14 cellular contexts compared by ENCODE assay signal in the genomic region with DNA sequence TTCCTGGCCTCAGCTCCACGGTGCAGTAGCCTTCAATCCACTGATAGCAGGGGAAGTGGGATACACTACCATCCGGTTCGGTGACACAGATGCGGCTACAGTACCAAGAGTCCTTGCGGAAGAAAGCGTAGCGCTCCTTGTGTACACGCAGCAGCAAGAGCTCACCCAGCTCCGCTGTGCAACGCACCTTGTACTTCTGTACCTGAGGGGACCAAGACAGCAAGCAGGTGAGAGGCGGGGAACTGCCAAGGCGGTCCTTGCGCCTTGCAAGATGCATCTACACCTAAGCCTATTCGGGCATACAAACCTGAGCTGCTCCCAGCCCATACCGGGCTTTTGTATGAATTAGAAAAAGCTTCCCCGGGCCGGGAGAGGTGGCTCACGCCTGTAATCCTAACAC. TPM values are rescaled to one million over a fixed set of nuclear protein-coding genes. Genes with fewer than 3 reads are reported as not detected.
DNase-seq lines count a peak whose midpoint lies in the region; ATAC-seq, FAIRE-seq and TF ChIP-seq lines count a peak whose summit lies in the region.
"Had no signal": no experiment of that assay in that cellular context is flagged by ENCODE, and none has a peak within 500 bp of the region (broad histone marks: within the 10 kb centered on the region; RNA-seq: fewer than 3 reads in every experiment).

No MANE protein-coding gene starts in this region.

- H2AFZ ChIP-seq in HepG2 (ENCODE audit: low read length): no peak overlapping the region
- H2AFZ ChIP-seq in hepatocyte: no peak overlapping the region

- H3K27me3 Mint-ChIP-seq in type B pancreatic cell: peaks cover 85% of the 10 kb centered on the region

- POLR2A ChIA-PET in HepG2 (lab: Yijun Ruan, JAX) (no interaction called here), RWPE1 (lab: Yijun Ruan, JAX; ENCODE audit: low non-redundant PET) (no interaction called here)

- H3K9me3 ChIP-seq in HepG2 (ENCODE audit: low read length) (no peaks in the 10 kb centered on the region), right lobe of liver (no peaks in the 10 kb centered on the region), hepatocyte (ENCODE audit: low read depth) (no peaks in the 10 kb centered on the region)
- H3K9me3 ChIP-seq: Peyer's patch had no signal

- no peak overlapping the region for H3K27ac Mint-ChIP-seq in type B pancreatic cell

- no peak for FAIRE-seq in HepG2 (lab: Jason Lieb, UNC)
- FAIRE-seq: K562 had no signal

- peaks cover 11% of the 10 kb centered on the region; the same call in 1 of the 2 replicates for H4K20me1 ChIP-seq in HepG2 (ENCODE audit: insufficient read depth, low read length)
- H4K20me1 ChIP-seq in hepatocyte (ENCODE audit: insufficient read depth, poor library complexity, severe bottlenecking): no peaks in the 10 kb centered on the region

- H3K36me3 ChIP-seq in HepG2 (replicated peaks in 1 of 2; ENCODE audit: control insufficient read depth in 1 of 2, insufficient read depth in 2 of 2, low read length in 2 of 2) (no peaks in the 10 kb centered on the region), right lobe of liver (no peaks in the 10 kb centered on the region), hepatocyte (replicated peaks; ENCODE audit: insufficient read depth, low read depth) (no peaks in the 10 kb centered on the region)
- H3K36me3 ChIP-seq: Peyer's patch had no signal

- in situ Hi-C loops in HepG2 (cut with HindIII; ENCODE audit: extremely low pct_ligation_motif_present, low pct_unique_long_range_greater_than_20kb): loop anchor here (5.0 kb wide), 1 partner anchor 44 kb away; no protein-coding TSS in a partner anchor

- no TSS peak for BruUV-seq in HepG2 (replicated peaks; lab: Mats Ljungman, UMichigan)

- H3K27ac ChIP-seq in HepG2 (ENCODE audit: extremely low read length, insufficient read depth, low read length): no peak overlapping the region
- no peak overlapping the region for H3K27ac ChIP-seq in right lobe of liver
- peak overlapping the region; percentile 95; the same call in 1 of the 2 replicates for H3K27ac ChIP-seq in RWPE1
- no peak overlapping the region for H3K27ac ChIP-seq in hepatocyte
- H3K27ac ChIP-seq: Peyer's patch had no signal

- CTCF ChIA-PET in HepG2 (lab: Yijun Ruan, JAX; ENCODE audit: low intra/inter-chr PET ratio, low total read pairs): no interaction called here
- CTCF ChIA-PET in RWPE1 (lab: Yijun Ruan, JAX): interaction anchor here (0.6 to 5.0 kb wide), 4 partner anchors 23 to 282 kb away, joined by 3 to 48 read pairs (median 4); no protein-coding TSS in a partner anchor

- H3K36me3 Mint-ChIP-seq in type B pancreatic cell: peaks cover 5% of the 10 kb centered on the region

- no peaks in the 10 kb centered on the region for H3K9me3 Mint-ChIP-seq in type B pancreatic cell

- no peaks in the 10 kb centered on the region for H3K9me2 ChIP-seq in hepatocyte (replicated peaks; ENCODE audit: insufficient read depth)

- H3K4me1 ChIP-seq in HepG2 (ENCODE audit: insufficient read depth, low read length) (peaks cover 30% of the 10 kb centered on the region), right lobe of liver (peaks cover 0 to 27% (median 8%) of the 10 kb centered on the region in 4 donors), hepatocyte (ENCODE audit: insufficient read depth) (no peaks in the 10 kb centered on the region)

- H3K4me3 ChIP-seq in HepG2 (replicated peaks in 1 of 3; ENCODE audit: insufficient read depth in 1 of 3, low read depth in 2 of 3, low read length in 3 of 3) (no peak overlapping the region), right lobe of liver (no peak overlapping the region), hepatocyte (no peak overlapping the region)
- H3K4me3 ChIP-seq: K562, Peyer's patch had no signal

- H3K27me3 ChIP-seq in HepG2 (ENCODE audit: control insufficient read depth in 1 of 2, insufficient read depth in 2 of 2, low read length in 2 of 2): peaks cover 2 to 46% of the 10 kb centered on the region in 2 experiments; a peak in 4 of 5 replicates
- peaks cover 0 to 28% of the 10 kb centered on the region in 2 donors for H3K27me3 ChIP-seq in right lobe of liver
- H3K27me3 ChIP-seq in hepatocyte: peaks cover 33% of the 10 kb centered on the region

- no peak for TF ChIP-seq CTCF in HepG2 (CRISPR knock-in tag; IDR thresholded peaks at IDR 0.05)
- TF ChIP-seq CTCF in right lobe of liver (IDR thresholded peaks at IDR 0.05): no peak
- no peak for TF ChIP-seq CTCF in RWPE1 (conservative IDR thresholded peaks at IDR 0.05; ENCODE audit: low read depth)
- no peak for TF ChIP-seq CTCF in hepatocyte (IDR thresholded peaks at IDR 0.05; ENCODE audit: poor library complexity)
- no peak for TF ChIP-seq CTCF in type B pancreatic cell (conservative IDR thresholded peaks at IDR 0.05)

- TF ChIP-seq RAD21 in HepG2 (CRISPR knock-in tag; IDR thresholded peaks at IDR 0.05): no peak

- TF ChIP-seq POLR2A in HepG2 (IDR thresholded peaks at IDR 0.05; ENCODE audit: insufficient read depth in 1 of 2, low read depth in 2 of 2, low read length in 2 of 2): no peak
- TF ChIP-seq POLR2A in right lobe of liver (IDR thresholded peaks at IDR 0.05): no peak

- H3K79me2 ChIP-seq in HepG2 (ENCODE audit: insufficient read depth, low read length) (no peaks in the 10 kb centered on the region), hepatocyte (no peaks in the 10 kb centered on the region)

- intact Hi-C loops in HepG2 (cut with micrococcal nuclease; ENCODE audit: unreplicated experiment): loop anchor here (5.0 kb wide), 1 partner anchor 34 kb away; no protein-coding TSS in a partner anchor
- intact Hi-C loops in right lobe of liver (cut with DNase I): loop anchor here in 1 of 2 donors (10.0 kb wide), 1 partner anchor 52 kb away; no protein-coding TSS in a partner anchor

- ATAC-seq in HepG2: no peak
- ATAC-seq in right lobe of liver: no peak
- no peak for ATAC-seq in HG03097 (IDR thresholded peaks at IDR 0.05; ENCODE audit: low FRiP score, unreplicated experiment)
- no peak for ATAC-seq in GM18870 (IDR thresholded peaks at IDR 0.05; ENCODE audit: unreplicated experiment)
- ATAC-seq: K562, SK-N-SH treated with all-trans-retinoic acid at 6 μM for 48 hours had no signal

- H3K4me2 ChIP-seq in HepG2 (ENCODE audit: low read depth, low read length): no peak overlapping the region
- H3K4me2 ChIP-seq in hepatocyte: peak overlapping the region; percentile 88

- TF ChIP-seq EP300 in HepG2 (IDR thresholded peaks at IDR 0.05; ENCODE audit: low read depth in 2 of 2, low read length in 2 of 2) (no peak), HepG2 (CRISPR knock-in tag; IDR thresholded peaks at IDR 0.05; ENCODE audit: borderline replicate concordance) (no peak)

- 55% methylated on average over 18 of the region's 18 CpGs for WGBS in HepG2 (ENCODE audit: low lambda C conversion rate)
- WGBS in right lobe of liver (ENCODE audit: insufficient coverage, low coverage, low lambda C conversion rate, missing lambda C conversion rate): 49% methylated on average over 17 of the region's 18 CpGs
- 66% methylated on average over 18 of the region's 18 CpGs for WGBS in hepatocyte (ENCODE audit: low lambda C conversion rate, missing lambda C conversion rate)

- no peak overlapping the region for H3K9ac ChIP-seq in HepG2 (ENCODE audit: insufficient read depth, low read depth, low read length)

- peak overlapping the region; percentile 63 for H3K4me3 Mint-ChIP-seq in type B pancreatic cell

- DNase-seq in HepG2 (ENCODE audit: low spot score) (no peak), right lobe of liver (no peak), RWPE1 (ENCODE audit: low spot score) (no peak), hepatocyte (ENCODE audit: low spot score) (peak; percentile 8), type B pancreatic cell (ENCODE audit: extremely low spot score, unreplicated experiment) (no peak), AG08395 (ENCODE audit: low spot score) (no peak)
- DNase-seq: HCEC 1CT, NCI-H774, Peyer's patch had no signal

- H3K4me1 Mint-ChIP-seq in type B pancreatic cell (ENCODE audit: unreplicated experiment): peaks cover 30% of the 10 kb centered on the region

RNA-seq across cellular contexts. Expression of a gene that starts 1.5 kb away (rescaled TPM):
- total RNA-seq in HepG2 (2016; rRNA removed; fragmentation: Illumina TruSeq; extraction: Trizol): not detected in 2 replicates
- total RNA-seq in HepG2 (2016; cell fraction: cytosol; rRNA removed; fragmentation: Illumina TruSeq; extraction: Trizol; ENCODE audit: low read depth): not detected in 2 replicates
- total RNA-seq in HepG2 (2016; cell fraction: insoluble cytoplasmic fraction; rRNA removed; fragmentation: Illumina TruSeq; extraction: Trizol): 0.02 TPM in 1 of 2 replicates, not detected in the other
- not detected in 2 replicates for total RNA-seq in HepG2 (2016; cell fraction: membrane; rRNA removed; fragmentation: Illumina TruSeq; extraction: Trizol)
- total RNA-seq in HepG2 (2016; cell fraction: nucleus; rRNA removed; fragmentation: Illumina TruSeq; extraction: Trizol): not detected in 2 replicates
- 0.07 TPM in 1 of 2 replicates, not detected in the other for polyA plus RNA-seq in HepG2 (2011; rRNA removed)
- 0.03 TPM in 1 of 2 replicates, not detected in the other for polyA plus RNA-seq in HepG2 (2011; cell fraction: cytosol; rRNA removed)
- polyA plus RNA-seq in HepG2 (2011; cell fraction: nucleus; rRNA removed): 0.14 and 0.18 TPM in 2 replicates
- 0.08 TPM in 1 of 2 replicates, not detected in the other for polyA plus RNA-seq in HepG2 (2012)
- not detected in 2 replicates for polyA plus RNA-seq in HepG2 (2016; cell fraction: cytosol; fragmentation: Illumina TruSeq; extraction: Trizol; ENCODE audit: low read depth)
- polyA plus RNA-seq in HepG2 (2016; cell fraction: insoluble cytoplasmic fraction; fragmentation: Illumina TruSeq; extraction: Trizol; ENCODE audit: low read depth): not detected in 2 replicates
- not detected in 2 replicates for polyA plus RNA-seq in HepG2 (2016; cell fraction: membrane; fragmentation: Illumina TruSeq; extraction: Trizol; ENCODE audit: low read depth)
- not detected in 2 replicates for polyA plus RNA-seq in HepG2 (2016; cell fraction: nucleus; fragmentation: Illumina TruSeq; extraction: Trizol; ENCODE audit: insufficient read depth, low read depth)
- 0.63 TPM in 1 of 2 replicates, not detected in the other for polyA minus RNA-seq in HepG2 (2011; rRNA and poly(A)+ RNA removed; ENCODE audit: low replicate concordance)
- not detected in 2 replicates for polyA minus RNA-seq in HepG2 (2011; cell fraction: cytosol; rRNA and poly(A)+ RNA removed)
- not detected in 2 replicates for polyA minus RNA-seq in HepG2 (2011; cell fraction: nucleus; rRNA and poly(A)+ RNA removed)
- not detected for total RNA-seq in right lobe of liver
- total RNA-seq in hepatocyte: 0.48 and 0.77 TPM in 2 replicates
- 1.5 and 2.6 TPM in 2 replicates for polyA plus RNA-seq in hepatocyte
- 0.14 TPM in 1 of 2 replicates, not detected in the other for total RNA-seq in type B pancreatic cell (ENCODE audit: low replicate concordance)
- total RNA-seq: NCI-H460, Peyer's patch had no signal
- polyA plus RNA-seq: K562 had no signal

RNA-seq across cellular contexts. Expression of a gene that starts 7.1 kb away (rescaled TPM):
- total RNA-seq in HepG2 (2016; rRNA removed; fragmentation: Illumina TruSeq; extraction: Trizol) (not detected in 2 replicates), right lobe of liver (not detected), hepatocyte (not detected in 2 replicates), type B pancreatic cell (ENCODE audit: low replicate concordance) (0.46 TPM in 1 of 2 replicates, not detected in the other)
- total RNA-seq in HepG2 (2016; cell fraction: cytosol; rRNA removed; fragmentation: Illumina TruSeq; extraction: Trizol; ENCODE audit: low read depth): not detected in 2 replicates
- not detected in 2 replicates for total RNA-seq in HepG2 (2016; cell fraction: insoluble cytoplasmic fraction; rRNA removed; fragmentation: Illumina TruSeq; extraction: Trizol)
- not detected in 2 replicates for total RNA-seq in HepG2 (2016; cell fraction: membrane; rRNA removed; fragmentation: Illumina TruSeq; extraction: Trizol)
- not detected in 2 replicates for total RNA-seq in HepG2 (2016; cell fraction: nucleus; rRNA removed; fragmentation: Illumina TruSeq; extraction: Trizol)
- polyA plus RNA-seq in HepG2 (2011; rRNA removed) (not detected in 2 replicates), hepatocyte (not detected in 2 replicates)
- not detected in 2 replicates for polyA plus RNA-seq in HepG2 (2011; cell fraction: cytosol; rRNA removed)
- 0.42 and 0.50 TPM in 2 replicates for polyA plus RNA-seq in HepG2 (2011; cell fraction: nucleus; rRNA removed)
- 0.11 TPM in 1 of 2 replicates, not detected in the other for polyA plus RNA-seq in HepG2 (2012)
- not detected in 2 replicates for polyA plus RNA-seq in HepG2 (2016; cell fraction: cytosol; fragmentation: Illumina TruSeq; extraction: Trizol; ENCODE audit: low read depth)
- not detected in 2 replicates for polyA plus RNA-seq in HepG2 (2016; cell fraction: insoluble cytoplasmic fraction; fragmentation: Illumina TruSeq; extraction: Trizol; ENCODE audit: low read depth)
- polyA plus RNA-seq in HepG2 (2016; cell fraction: membrane; fragmentation: Illumina TruSeq; extraction: Trizol; ENCODE audit: low read depth): not detected in 2 replicates
- polyA plus RNA-seq in HepG2 (2016; cell fraction: nucleus; fragmentation: Illumina TruSeq; extraction: Trizol; ENCODE audit: insufficient read depth, low read depth): not detected in 2 replicates
- polyA minus RNA-seq in HepG2 (2011; rRNA and poly(A)+ RNA removed; ENCODE audit: low replicate concordance): 3.9 TPM in 1 of 2 replicates, not detected in the other
- not detected in 2 replicates for polyA minus RNA-seq in HepG2 (2011; cell fraction: cytosol; rRNA and poly(A)+ RNA removed)
- not detected in 2 replicates for polyA minus RNA-seq in HepG2 (2011; cell fraction: nucleus; rRNA and poly(A)+ RNA removed)
- total RNA-seq: Peyer's patch had no signal

RNA-seq across cellular contexts. Expression of a gene that starts 29.3 kb away (rescaled TPM):
- total RNA-seq in HepG2 (2016; rRNA removed; fragmentation: Illumina TruSeq; extraction: Trizol) (not detected in 2 replicates), right lobe of liver (not detected), hepatocyte (0.52 and 2.0 TPM in 2 replicates), type B pancreatic cell (ENCODE audit: low replicate concordance) (not detected in 2 replicates)
- not detected in 2 replicates for total RNA-seq in HepG2 (2016; cell fraction: cytosol; rRNA removed; fragmentation: Illumina TruSeq; extraction: Trizol; ENCODE audit: low read depth)
- not detected in 2 replicates for total RNA-seq in HepG2 (2016; cell fraction: insoluble cytoplasmic fraction; rRNA removed; fragmentation: Illumina TruSeq; extraction: Trizol)
- 0.31 TPM in 1 of 2 replicates, not detected in the other for total RNA-seq in HepG2 (2016; cell fraction: membrane; rRNA removed; fragmentation: Illumina TruSeq; extraction: Trizol)
- total RNA-seq in HepG2 (2016; cell fraction: nucleus; rRNA removed; fragmentation: Illumina TruSeq; extraction: Trizol): not detected in 2 replicates
- polyA plus RNA-seq in HepG2 (2011; rRNA removed) (0.13 TPM in 1 of 2 replicates, not detected in the other), hepatocyte (0.22 and 1.8 TPM in 2 replicates)
- 0.12 TPM in 1 of 2 replicates, not detected in the other for polyA plus RNA-seq in HepG2 (2011; cell fraction: cytosol; rRNA removed)
- not detected in 2 replicates for polyA plus RNA-seq in HepG2 (2011; cell fraction: nucleus; rRNA removed)
- polyA plus RNA-seq in HepG2 (2012): 0.21 TPM in 1 of 2 replicates, not detected in the other
- polyA plus RNA-seq in HepG2 (2016; cell fraction: cytosol; fragmentation: Illumina TruSeq; extraction: Trizol; ENCODE audit: low read depth): 0.15 and 0.32 TPM in 2 replicates
- 0.26 TPM in 1 of 2 replicates, not detected in the other for polyA plus RNA-seq in HepG2 (2016; cell fraction: insoluble cytoplasmic fraction; fragmentation: Illumina TruSeq; extraction: Trizol; ENCODE audit: low read depth)
- polyA plus RNA-seq in HepG2 (2016; cell fraction: membrane; fragmentation: Illumina TruSeq; extraction: Trizol; ENCODE audit: low read depth): 0.18 and 0.27 TPM in 2 replicates
- polyA plus RNA-seq in HepG2 (2016; cell fraction: nucleus; fragmentation: Illumina TruSeq; extraction: Trizol; ENCODE audit: insufficient read depth, low read depth): not detected in 2 replicates
- polyA minus RNA-seq in HepG2 (2011; rRNA and poly(A)+ RNA removed; ENCODE audit: low replicate concordance): 1.8 TPM in 1 of 2 replicates, not detected in the other
- polyA minus RNA-seq in HepG2 (2011; cell fraction: cytosol; rRNA and poly(A)+ RNA removed): not detected in 2 replicates
- not detected in 2 replicates for polyA minus RNA-seq in HepG2 (2011; cell fraction: nucleus; rRNA and poly(A)+ RNA removed)
- total RNA-seq: K562 had no signal
- polyA plus RNA-seq: K562 had no signal

RNA-seq across cellular contexts. Expression of a gene that starts 35.4 kb away (rescaled TPM):
- 2.6 and 5.5 TPM in 2 replicates for total RNA-seq in HepG2 (2016; rRNA removed; fragmentation: Illumina TruSeq; extraction: Trizol)
- total RNA-seq in HepG2 (2016; cell fraction: cytosol; rRNA removed; fragmentation: Illumina TruSeq; extraction: Trizol; ENCODE audit: low read depth): 1.8 and 2.9 TPM in 2 replicates
- 3.2 and 5.8 TPM in 2 replicates for total RNA-seq in HepG2 (2016; cell fraction: insoluble cytoplasmic fraction; rRNA removed; fragmentation: Illumina TruSeq; extraction: Trizol)
- 1.4 and 1.9 TPM in 2 replicates for total RNA-seq in HepG2 (2016; cell fraction: membrane; rRNA removed; fragmentation: Illumina TruSeq; extraction: Trizol)
- total RNA-seq in HepG2 (2016; cell fraction: nucleus; rRNA removed; fragmentation: Illumina TruSeq; extraction: Trizol): 4.1 and 4.3 TPM in 2 replicates
- polyA plus RNA-seq in HepG2 (2011; rRNA removed): 3.6 and 5.2 TPM in 2 replicates
- 1.3 and 1.4 TPM in 2 replicates for polyA plus RNA-seq in HepG2 (2011; cell fraction: cytosol; rRNA removed)
- polyA plus RNA-seq in HepG2 (2011; cell fraction: nucleus; rRNA removed): 32.0 and 32.6 TPM in 2 replicates
- polyA plus RNA-seq in HepG2 (2012): 7.8 and 11.4 TPM in 2 replicates
- 0.38 and 0.70 TPM in 2 replicates for polyA plus RNA-seq in HepG2 (2016; cell fraction: cytosol; fragmentation: Illumina TruSeq; extraction: Trizol; ENCODE audit: low read depth)
- 2.2 and 3.6 TPM in 2 replicates for polyA plus RNA-seq in HepG2 (2016; cell fraction: insoluble cytoplasmic fraction; fragmentation: Illumina TruSeq; extraction: Trizol; ENCODE audit: low read depth)
- 0.49 and 0.90 TPM in 2 replicates for polyA plus RNA-seq in HepG2 (2016; cell fraction: membrane; fragmentation: Illumina TruSeq; extraction: Trizol; ENCODE audit: low read depth)
- polyA plus RNA-seq in HepG2 (2016; cell fraction: nucleus; fragmentation: Illumina TruSeq; extraction: Trizol; ENCODE audit: insufficient read depth, low read depth): 13.1 and 17.6 TPM in 2 replicates
- 11.1 and 12.7 TPM in 2 replicates for polyA minus RNA-seq in HepG2 (2011; rRNA and poly(A)+ RNA removed; ENCODE audit: low replicate concordance)
- polyA minus RNA-seq in HepG2 (2011; cell fraction: cytosol; rRNA and poly(A)+ RNA removed): 3.8 and 6.2 TPM in 2 replicates
- polyA minus RNA-seq in HepG2 (2011; cell fraction: nucleus; rRNA and poly(A)+ RNA removed): 10.4 and 10.7 TPM in 2 replicates
- total RNA-seq in right lobe of liver: 100 to 1,000 TPM in 1 of 6 experiments, 10 to 100 TPM in 5; 25.7 to 118 (median 55.2) TPM
- 35.3 and 36.5 TPM in 2 replicates for total RNA-seq in hepatocyte
- polyA plus RNA-seq in hepatocyte: 107 and 143 TPM in 2 replicates
- 31.0 and 33.2 TPM in 2 replicates for total RNA-seq in type B pancreatic cell (ENCODE audit: low replicate concordance)

RNA-seq across cellular contexts. Expression of a gene that starts 46.0 kb away (rescaled TPM):
- total RNA-seq in HepG2 (2016; rRNA removed; fragmentation: Illumina TruSeq; extraction: Trizol) (2.0 and 3.9 TPM in 2 replicates), right lobe of liver (10 to 100 TPM in 4 of 6 experiments, 1 to 10 TPM in 2; 4.4 to 18.6 (median 13.2) TPM), hepatocyte (8.2 and 8.5 TPM in 2 replicates), type B pancreatic cell (ENCODE audit: low replicate concordance) (44.7 and 46.3 TPM in 2 replicates)
- total RNA-seq in HepG2 (2016; cell fraction: cytosol; rRNA removed; fragmentation: Illumina TruSeq; extraction: Trizol; ENCODE audit: low read depth): 4.1 and 5.2 TPM in 2 replicates
- 1.9 and 3.4 TPM in 2 replicates for total RNA-seq in HepG2 (2016; cell fraction: insoluble cytoplasmic fraction; rRNA removed; fragmentation: Illumina TruSeq; extraction: Trizol)
- 3.2 and 3.4 TPM in 2 replicates for total RNA-seq in HepG2 (2016; cell fraction: membrane; rRNA removed; fragmentation: Illumina TruSeq; extraction: Trizol)
- 6.5 and 7.1 TPM in 2 replicates for total RNA-seq in HepG2 (2016; cell fraction: nucleus; rRNA removed; fragmentation: Illumina TruSeq; extraction: Trizol)
- polyA plus RNA-seq in HepG2 (2011; rRNA removed) (17.2 and 19.6 TPM in 2 replicates), hepatocyte (44.6 and 85.7 TPM in 2 replicates)
- 10.1 and 13.2 TPM in 2 replicates for polyA plus RNA-seq in HepG2 (2011; cell fraction: cytosol; rRNA removed)
- 40.7 and 63.7 TPM in 2 replicates for polyA plus RNA-seq in HepG2 (2011; cell fraction: nucleus; rRNA removed)
- polyA plus RNA-seq in HepG2 (2012): 29.0 and 34.1 TPM in 2 replicates
- polyA plus RNA-seq in HepG2 (2016; cell fraction: cytosol; fragmentation: Illumina TruSeq; extraction: Trizol; ENCODE audit: low read depth): 2.0 and 2.2 TPM in 2 replicates
- polyA plus RNA-seq in HepG2 (2016; cell fraction: insoluble cytoplasmic fraction; fragmentation: Illumina TruSeq; extraction: Trizol; ENCODE audit: low read depth): 7.1 and 8.5 TPM in 2 replicates
- 4.9 and 5.5 TPM in 2 replicates for polyA plus RNA-seq in HepG2 (2016; cell fraction: membrane; fragmentation: Illumina TruSeq; extraction: Trizol; ENCODE audit: low read depth)
- polyA plus RNA-seq in HepG2 (2016; cell fraction: nucleus; fragmentation: Illumina TruSeq; extraction: Trizol; ENCODE audit: insufficient read depth, low read depth): 35.4 and 36.0 TPM in 2 replicates
- polyA minus RNA-seq in HepG2 (2011; rRNA and poly(A)+ RNA removed; ENCODE audit: low replicate concordance): 6.8 and 7.6 TPM in 2 replicates
- polyA minus RNA-seq in HepG2 (2011; cell fraction: cytosol; rRNA and poly(A)+ RNA removed): 3.4 and 6.6 TPM in 2 replicates
- 10.8 and 14.9 TPM in 2 replicates for polyA minus RNA-seq in HepG2 (2011; cell fraction: nucleus; rRNA and poly(A)+ RNA removed)
